19 cellular contexts compared by ENCODE assay signal in genomic region chr16:55773859-55774549, GRCh38.
"Had no signal": no experiment of that assay in that cellular context is flagged by ENCODE, and none has a peak within 500 bp of the region (broad histone marks: within the 10 kb centered on the region; RNA-seq: fewer than 3 reads in every experiment).

No MANE protein-coding gene starts in this region.

- H3K27me3 ChIP-seq: adrenal gland, neutrophil, uterus had no signal

- H3K27ac ChIP-seq: adrenal gland, esophagus muscularis mucosa, neutrophil, tibial artery, uterus had no signal

- H3K4me3 ChIP-seq: adrenal gland, esophagus muscularis mucosa, tibial artery, uterus had no signal

- FAIRE-seq: endometrium had no signal

- DNase-seq: activated CD4-positive, alpha-beta T cell treated with anti-CD3 and anti-CD28 coated beads for 1 hour; activated CD4-positive, alpha-beta T cell treated with anti-CD3 and anti-CD28 coated beads, Interleukin-2, amount 50 U/mL, for 4 hours; activated naive CD4-positive, alpha-beta T cell treated with anti-CD3 and anti-CD28 coated beads, Interleukin-2, amount 10 ng/mL, durations not matched to agents 7 days and 5 days; activated T-cell treated with anti-CD3 and anti-CD28 coated beads, Interleukin-2, amount 50 U/mL, for 1 hour; foreskin melanocyte; head of caudate nucleus; immature natural killer cell; naive B cell; posterior cingulate gyrus; retina; stimulated activated CD4-positive, alpha-beta T cell treated with anti-CD3 and anti-CD28 coated beads, Interleukin-2, amount 100 ng/mL, for 48 hours; T-helper 1 cell; tibial artery; uterus had no signal

- H3K36me3 ChIP-seq: adrenal gland, esophagus muscularis mucosa, neutrophil, tibial artery, uterus had no signal

- H3K4me1 ChIP-seq: adrenal gland, esophagus muscularis mucosa, tibial artery, uterus had no signal

- H3K9me3 ChIP-seq: adrenal gland, esophagus muscularis mucosa, neutrophil, tibial artery, uterus had no signal

- ATAC-seq: stimulated activated memory B cell treated with anti-CD40 and anti-IgM and Interleukin-4, amounts not matched to agents 10 μg/mL and 1 μg/mL and 100 μg/mL, for 72 hours had no signal
